In the genomic region with DNA sequence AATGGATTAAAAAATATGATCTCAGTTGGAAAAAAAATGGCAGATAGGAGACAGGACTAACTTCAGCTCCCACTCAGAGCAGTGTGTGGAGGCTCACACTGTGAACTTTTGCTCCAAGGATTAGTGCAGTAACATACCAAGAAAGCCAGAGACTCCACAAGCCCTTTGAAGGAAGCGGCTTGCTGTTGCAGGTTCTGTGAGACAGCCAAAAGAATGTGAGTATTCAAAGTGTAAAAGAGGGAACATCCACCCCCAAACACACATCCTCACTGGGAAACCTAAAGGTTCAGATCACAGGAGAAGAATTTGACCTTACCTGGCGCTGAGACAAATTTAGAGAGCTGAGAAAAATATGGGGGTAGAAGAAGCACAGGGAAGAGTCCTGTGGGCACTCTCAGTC, we compare ENCODE assay signal across 14 cellular contexts.
DNase-seq lines count a peak whose midpoint lies in the region; ATAC-seq and TF ChIP-seq lines count a peak whose summit lies in the region.
"Had no signal": no experiment of that assay in that cellular context is flagged by ENCODE, and none has a peak within 500 bp of the region (broad histone marks: within the 10 kb centered on the region; RNA-seq: fewer than 3 reads in every experiment).

No MANE protein-coding gene starts in this region.

- ATAC-seq in stimulated activated naive B cell treated with anti-CD40 and anti-IgM and Interleukin-4, amounts not matched to agents 10 μg/mL and 1 μg/mL and 100 μg/mL, for 72 hours (replicated peaks): no peak
- ATAC-seq: activated T-cell treated with anti-CD3 and anti-CD28 coated beads, Interleukin-2, amount 50 U/mL, for 72 hours had no signal

- TF ChIP-seq CTCF in type B pancreatic cell (conservative IDR thresholded peaks at IDR 0.05) (no peak), GM13977 (IDR thresholded peaks at IDR 0.05; ENCODE audit: extremely low read depth, insufficient read depth, missing control alignments) (no peak)

- peak overlapping the region; percentile 90 for H3K27ac Mint-ChIP-seq in type B pancreatic cell
- H3K27ac Mint-ChIP-seq in stimulated activated naive B cell treated with anti-CD40 and anti-IgM and Interleukin-4, amounts not matched to agents 10 μg/mL and 1 μg/mL and 100 μg/mL, for 72 hours: no peak overlapping the region
- H3K27ac Mint-ChIP-seq: activated CD4-positive, alpha-beta memory T cell treated with anti-CD3 and anti-CD28 coated beads, Interleukin-2, amount 10 ng/mL, durations not matched to agents 7 days and 5 days; activated T-cell treated with anti-CD3 and anti-CD28 coated beads, Interleukin-2, amount 50 U/mL, for 72 hours had no signal

- H3K36me3 Mint-ChIP-seq in type B pancreatic cell: no peaks in the 10 kb centered on the region
- H3K36me3 Mint-ChIP-seq in stimulated activated naive B cell treated with anti-CD40 and anti-IgM and Interleukin-4, amounts not matched to agents 10 μg/mL and 1 μg/mL and 100 μg/mL, for 72 hours: no peaks in the 10 kb centered on the region

- H3K27me3 Mint-ChIP-seq in type B pancreatic cell: no peaks in the 10 kb centered on the region
- peaks cover 0 to 6% of the 10 kb centered on the region in 2 donors for H3K27me3 Mint-ChIP-seq in stimulated activated naive B cell treated with anti-CD40 and anti-IgM and Interleukin-4, amounts not matched to agents 10 μg/mL and 1 μg/mL and 100 μg/mL, for 72 hours
- H3K27me3 Mint-ChIP-seq: activated CD4-positive, alpha-beta memory T cell treated with anti-CD3 and anti-CD28 coated beads, Interleukin-2, amount 10 ng/mL, durations not matched to agents 7 days and 5 days had no signal

- peaks cover 19% of the 10 kb centered on the region for H3K4me1 Mint-ChIP-seq in type B pancreatic cell (ENCODE audit: unreplicated experiment)
- no peaks in the 10 kb centered on the region for H3K4me1 Mint-ChIP-seq in stimulated activated naive B cell treated with anti-CD40 and anti-IgM and Interleukin-4, amounts not matched to agents 10 μg/mL and 1 μg/mL and 100 μg/mL, for 72 hours
- H3K4me1 Mint-ChIP-seq: activated CD4-positive, alpha-beta memory T cell treated with anti-CD3 and anti-CD28 coated beads, Interleukin-2, amount 10 ng/mL, durations not matched to agents 7 days and 5 days had no signal

- H3K9me3 Mint-ChIP-seq in type B pancreatic cell: peaks cover 6% of the 10 kb centered on the region
- H3K9me3 Mint-ChIP-seq in stimulated activated naive B cell treated with anti-CD40 and anti-IgM and Interleukin-4, amounts not matched to agents 10 μg/mL and 1 μg/mL and 100 μg/mL, for 72 hours: peaks cover 8 to 13% of the 10 kb centered on the region in 2 donors

- DNase-seq in HT1080 (ENCODE audit: low read depth): peak; percentile 17
- DNase-seq in astrocyte of the hippocampus (ENCODE audit: low read depth, low spot score): peak; percentile 19
- DNase-seq in islet precursor cell: peak; percentile 71
- DNase-seq in type B pancreatic cell (ENCODE audit: extremely low spot score, unreplicated experiment): no peak
- DNase-seq in GM13977 (ENCODE audit: low spot score): no peak
- DNase-seq in NCI-H2227 treated with DMSO at 0.1 percent for 48 hours (lab: John Stamatoyannopoulos, UW): no peak
- no peak for DNase-seq in stimulated activated naive B cell treated with anti-CD40 and anti-IgM and Interleukin-4, amounts not matched to agents 10 μg/mL and 1 μg/mL and 100 μg/mL, for 72 hours
- DNase-seq: activated CD4-positive, alpha-beta memory T cell treated with anti-CD3 and anti-CD28 coated beads, Interleukin-2, amount 10 ng/mL, durations not matched to agents 7 days and 5 days; activated T-cell treated with anti-CD3 and anti-CD28 coated beads, Interleukin-2, amount 50 U/mL, for 72 hours; DMS79; erythroblast; glutamatergic neuron; NCI-H1694 treated with DMSO at 0.1 percent for 48 hours; substantia nigra had no signal

- in situ Hi-C loops in GM13977 (cut with MboI; ENCODE audit: low pct_unique_long_range_greater_than_20kb, low sequenced_read_pairs, unreplicated experiment): no loop called here

- H3K4me3 Mint-ChIP-seq in type B pancreatic cell: peak overlapping the region; percentile 63
- no peak overlapping the region for H3K4me3 Mint-ChIP-seq in stimulated activated naive B cell treated with anti-CD40 and anti-IgM and Interleukin-4, amounts not matched to agents 10 μg/mL and 1 μg/mL and 100 μg/mL, for 72 hours
- H3K4me3 Mint-ChIP-seq: activated CD4-positive, alpha-beta memory T cell treated with anti-CD3 and anti-CD28 coated beads, Interleukin-2, amount 10 ng/mL, durations not matched to agents 7 days and 5 days; activated T-cell treated with anti-CD3 and anti-CD28 coated beads, Interleukin-2, amount 50 U/mL, for 72 hours had no signal

Comparison
In these comparisons a context has a peak if more than half of its experiments do, and no peak if none do; other contexts are left out.
1. DNase-seq: peak in HT1080 (single experiment), astrocyte of the hippocampus (single experiment) and islet precursor cell (single experiment); none in type B pancreatic cell (single experiment), GM13977 (single experiment), NCI-H2227 treated with DMSO at 0.1 percent for 48 hours (single experiment) and stimulated activated naive B cell treated with anti-CD40 and anti-IgM and Interleukin-4, amounts not matched to agents 10 μg/mL and 1 μg/mL and 100 μg/mL, for 72 hours (single experiment).